Comparison of ENCODE assay signal across 7 cellular contexts in genomic region chr7:6855563-6856131, GRCh38. TPM values are rescaled to one million over a fixed set of nuclear protein-coding genes. Genes with fewer than 3 reads are reported as not detected.
DNase-seq lines count a peak whose midpoint lies in the region; ATAC-seq and TF ChIP-seq lines count a peak whose summit lies in the region.
"Not testable (repeated sequence)": the region's sequence is repeated elsewhere in the genome, so short reads cannot be mapped to it uniquely, and the experiment has no call there.

No MANE protein-coding gene starts in this region.

- H3K27me3 ChIP-seq in breast epithelium, result not testable (repeated sequence)
- H3K27me3 ChIP-seq in heart left ventricle, result peaks cover 0 to 17% (median 0%) of the 10 kb centered on the region in 9 donors

- H3K4me1 Mint-ChIP-seq in Calu3 (ENCODE audit: low read depth, unreplicated experiment), result peaks cover 11% of the 10 kb centered on the region
- H3K4me1 Mint-ChIP-seq in activated CD8-positive, alpha-beta T cell treated with anti-CD3 and anti-CD28 coated beads, Interleukin-2, amount 10 ng/mL, durations not matched to agents 7 days and 5 days (ENCODE audit: low read depth); mesothelial cell of epicardium: not testable (repeated sequence)

- H3K4me3 Mint-ChIP-seq in Calu3 (ENCODE audit: low read depth, unreplicated experiment), result peak overlapping the region; percentile 83
- peak overlapping the region; percentile 62 for H3K4me3 Mint-ChIP-seq in activated CD8-positive, alpha-beta T cell treated with anti-CD3 and anti-CD28 coated beads, Interleukin-2, amount 10 ng/mL, durations not matched to agents 7 days and 5 days
- H3K4me3 Mint-ChIP-seq in mesothelial cell of epicardium, result peak overlapping the region; percentile 69

- POLR2A ChIA-PET in activated CD8-positive, alpha-beta T cell treated with anti-CD3 and anti-CD28 coated beads, Interleukin-2, amount 10 ng/mL, durations not matched to agents 7 days and 5 days (lab: Charles Lee), result not testable (repeated sequence)

- not testable (repeated sequence) for H3K9me3 ChIP-seq in breast epithelium, heart left ventricle

- TF ChIP-seq POLR2A in breast epithelium (IDR thresholded peaks at IDR 0.05); heart left ventricle (IDR thresholded peaks at IDR 0.05): not testable (repeated sequence)

- H3K27me3 Mint-ChIP-seq in Calu3 (ENCODE audit: unreplicated experiment) (peaks cover 12% of the 10 kb centered on the region), mesothelial cell of epicardium (ENCODE audit: low read depth) (peaks cover 22% of the 10 kb centered on the region)
- peaks cover 11% of the 10 kb centered on the region for H3K27me3 Mint-ChIP-seq in activated CD8-positive, alpha-beta T cell treated with anti-CD3 and anti-CD28 coated beads, Interleukin-2, amount 10 ng/mL, durations not matched to agents 7 days and 5 days (ENCODE audit: low read depth)

- not testable (repeated sequence) for H3K36me3 ChIP-seq in breast epithelium, heart left ventricle

- TF ChIP-seq CTCF in Calu3 (IDR thresholded peaks at IDR 0.05; ENCODE audit: unreplicated experiment); breast epithelium (IDR thresholded peaks at IDR 0.05); heart left ventricle (IDR thresholded peaks at IDR 0.05); mesothelial cell of epicardium (IDR thresholded peaks at IDR 0.05; ENCODE audit: unreplicated experiment): not testable (repeated sequence)

- H3K4me3 ChIP-seq in breast epithelium, result peak overlapping the region; percentile 21 to 65 (median 50)
- H3K4me3 ChIP-seq in heart left ventricle, result peak overlapping the region in 10 of 12 donors; percentile 6 to 48 (median 37)
- H3K4me3 ChIP-seq in skeletal muscle cell (ENCODE audit: low read depth, low read length), result peak overlapping the region; percentile 41

- not testable (repeated sequence) for BruUV-seq in Calu3 (replicated peaks; lab: Mats Ljungman, UMichigan)

- DNase-seq in Calu3 (peak; percentile 39), NCI-H748 (lab: John Stamatoyannopoulos, UW; ENCODE audit: unreplicated experiment) (peak; percentile 29)
- not testable (repeated sequence) for DNase-seq in activated CD8-positive, alpha-beta T cell treated with anti-CD3 and anti-CD28 coated beads, Interleukin-2, amount 10 ng/mL, durations not matched to agents 7 days and 5 days; breast epithelium (ENCODE audit: low spot score in 2 of 2); heart left ventricle; mesothelial cell of epicardium (ENCODE audit: low spot score in 2 of 2, unreplicated experiment in 2 of 2); skeletal muscle cell (ENCODE audit: low read depth)

- H3K36me3 Mint-ChIP-seq in Calu3 (ENCODE audit: insufficient read depth, unreplicated experiment), result peaks cover 26% of the 10 kb centered on the region
- not testable (repeated sequence) for H3K36me3 Mint-ChIP-seq in activated CD8-positive, alpha-beta T cell treated with anti-CD3 and anti-CD28 coated beads, Interleukin-2, amount 10 ng/mL, durations not matched to agents 7 days and 5 days (ENCODE audit: low read depth); mesothelial cell of epicardium

- not testable (repeated sequence) for ATAC-seq in activated CD8-positive, alpha-beta T cell treated with anti-CD3 and anti-CD28 coated beads, Interleukin-2, amount 10 ng/mL, durations not matched to agents 7 days and 5 days; heart left ventricle

- not testable (repeated sequence) for H3K27ac ChIP-seq in breast epithelium, heart left ventricle

- H3K27ac Mint-ChIP-seq in Calu3 (ENCODE audit: unreplicated experiment); activated CD8-positive, alpha-beta T cell treated with anti-CD3 and anti-CD28 coated beads, Interleukin-2, amount 10 ng/mL, durations not matched to agents 7 days and 5 days; mesothelial cell of epicardium: not testable (repeated sequence)

- H3K9me3 Mint-ChIP-seq in Calu3 (ENCODE audit: low read depth, unreplicated experiment); activated CD8-positive, alpha-beta T cell treated with anti-CD3 and anti-CD28 coated beads, Interleukin-2, amount 10 ng/mL, durations not matched to agents 7 days and 5 days (ENCODE audit: insufficient read depth); mesothelial cell of epicardium: not testable (repeated sequence)

- intact Hi-C loops in Calu3 (cut with micrococcal nuclease; ENCODE audit: unreplicated experiment); breast epithelium (cut with DNase I; ENCODE audit: low total_unique reads): not testable (repeated sequence)
- intact Hi-C loops in heart left ventricle (cut with DNase I), result loop anchor here in 1 of 10 donors (10.0 kb wide), 1 partner anchor 341 kb away; no protein-coding TSS in a partner anchor

- WGBS in heart left ventricle, 4 donors, result 2 to 12% (median 3%) methylated on average over 14 to 45 of the region's 47 CpGs

- CTCF ChIA-PET in Calu3 (lab: Charles Lee); activated CD8-positive, alpha-beta T cell treated with anti-CD3 and anti-CD28 coated beads, Interleukin-2, amount 10 ng/mL, durations not matched to agents 7 days and 5 days (lab: Charles Lee): not testable (repeated sequence)

- not testable (repeated sequence) for H3K4me1 ChIP-seq in breast epithelium, heart left ventricle

RNA-seq across cellular contexts. Expression of gene CCZ1B, which starts 29.6 kb away (rescaled TPM):
- total RNA-seq in Calu3 (2022) (108 and 111 TPM in 2 replicates), breast epithelium (10 to 100 TPM; 36.3 to 78.2 (median 69.8) TPM), heart left ventricle (10 to 100 TPM; 12.8 to 42.2 (median 24.4) TPM), mesothelial cell of epicardium (64.1 to 76.5 TPM (median 68.1 TPM) in 3 replicates)
- total RNA-seq in activated CD8-positive, alpha-beta T cell treated with anti-CD3 and anti-CD28 coated beads, Interleukin-2, amount 10 ng/mL, durations not matched to agents 7 days and 5 days, result 10 to 100 TPM; 69.8 to 70.0 TPM
- 10 to 100 TPM; 22.8 to 23.8 TPM for polyA plus RNA-seq in heart left ventricle
